Comparison of ENCODE assay signal across 1 cellular context in genomic region chr3:58008140-58009025, GRCh38.
TF ChIP-seq lines count a peak whose summit lies in the region.

Gene FLNB, plus strand, starts transcription at chr3:58008422. Its CDS starts 143 bp downstream, at chr3:58008565.

TF ChIP-seq in HEK293, 187 proteins besides CTCF, POLR2A, EP300 and RAD21 (continued from another document):
- TF ChIP-seq TSHZ1 (tag by site-specific recombination; IDR thresholded peaks at IDR 0.05; ENCODE audit: borderline replicate concordance): no peak
- no peak for TF ChIP-seq PRDM10 (tag by site-specific recombination; IDR thresholded peaks at IDR 0.05)
- no peak for TF ChIP-seq ZNF596 (tag by site-specific recombination; IDR thresholded peaks at IDR 0.05)
- TF ChIP-seq ZNF530 (tag by site-specific recombination; IDR thresholded peaks at IDR 0.05; ENCODE audit: low read depth): no peak
- no peak for TF ChIP-seq SP2 (tag by site-specific recombination; IDR thresholded peaks at IDR 0.05)
- TF ChIP-seq ZBTB44 (tag by site-specific recombination; IDR thresholded peaks at IDR 0.05): no peak
- no peak for TF ChIP-seq ZNF211 (tag by site-specific recombination; IDR thresholded peaks at IDR 0.05; ENCODE audit: low read depth)
- TF ChIP-seq ZNF140 (tag by site-specific recombination; IDR thresholded peaks at IDR 0.05): no peak
- TF ChIP-seq ZNF280D (tag by site-specific recombination; IDR thresholded peaks at IDR 0.05): no peak
- no peak for TF ChIP-seq RBAK (tag by site-specific recombination; IDR thresholded peaks at IDR 0.05)
- TF ChIP-seq TRIM28 (IDR thresholded peaks at IDR 0.05; ENCODE audit: borderline replicate concordance, low read length): no peak
- no peak for TF ChIP-seq ZNF10 (tag by site-specific recombination; IDR thresholded peaks at IDR 0.05)
- TF ChIP-seq ZNF449 (tag by site-specific recombination; IDR thresholded peaks at IDR 0.05): no peak
- no peak for TF ChIP-seq ZNF558 (tag by site-specific recombination; IDR thresholded peaks at IDR 0.05)
- TF ChIP-seq ZNF830 (tag by site-specific recombination; IDR thresholded peaks at IDR 0.05; ENCODE audit: low read depth): no peak
- no peak for TF ChIP-seq ZNF791 (tag by site-specific recombination; IDR thresholded peaks at IDR 0.05)
- TF ChIP-seq ZNF645 (tag by site-specific recombination; IDR thresholded peaks at IDR 0.05): no peak
- no peak for TF ChIP-seq SALL2 (tag by site-specific recombination; IDR thresholded peaks at IDR 0.05; ENCODE audit: borderline replicate concordance)
- no peak for TF ChIP-seq ZNF549 (tag by site-specific recombination; IDR thresholded peaks at IDR 0.05)
- TF ChIP-seq ZNF155 (tag by site-specific recombination; IDR thresholded peaks at IDR 0.05): no peak
- peak; percentile 51; the same call in 1 of the 2 replicates for TF ChIP-seq SP7 (tag by site-specific recombination; IDR thresholded peaks at IDR 0.05)
- no peak for TF ChIP-seq ZBTB21 (tag by site-specific recombination; IDR thresholded peaks at IDR 0.05)
- no peak for TF ChIP-seq ZNF514 (tag by site-specific recombination; IDR thresholded peaks at IDR 0.05)
- no peak for TF ChIP-seq ZNF138 (tag by site-specific recombination; IDR thresholded peaks at IDR 0.05; ENCODE audit: borderline replicate concordance)
- TF ChIP-seq ZBTB10 (tag by site-specific recombination; IDR thresholded peaks at IDR 0.05): no peak
- TF ChIP-seq KLF17 (tag by site-specific recombination; IDR thresholded peaks at IDR 0.05): 0 out of 2 replicates have a peak, but pooled peaks have one; percentile 42
- no peak for TF ChIP-seq ZSCAN5A (tag by site-specific recombination; IDR thresholded peaks at IDR 0.05)
- TF ChIP-seq WT1 (tag by site-specific recombination; IDR thresholded peaks at IDR 0.05): no peak
- no peak for TF ChIP-seq ZNF416 (tag by site-specific recombination; IDR thresholded peaks at IDR 0.05)
- TF ChIP-seq ZNF843 (tag by site-specific recombination; IDR thresholded peaks at IDR 0.05): no peak
